In genomic region chr5:81749186-81749561, GRCh38 we compare ENCODE assay signal across 8 cellular contexts. TPM values are rescaled to one million over a fixed set of nuclear protein-coding genes. Genes with fewer than 3 reads are reported as not detected.
DNase-seq lines count a peak whose midpoint lies in the region; ATAC-seq and TF ChIP-seq lines count a peak whose summit lies in the region.

No MANE protein-coding gene starts in this region.

- no peak for ATAC-seq in WTC11
- ATAC-seq in GM21515 (IDR thresholded peaks at IDR 0.05; ENCODE audit: unreplicated experiment), result no peak

- POLR2A ChIA-PET in WTC11 (lab: Charles Lee), result interaction anchor here (5.8 kb wide), 1 partner anchor 102 kb away, joined by 110 read pairs; no protein-coding TSS in a partner anchor

- H3K4me1 ChIP-seq in smooth muscle cell (ENCODE audit: low read depth), result peaks cover 67% of the 10 kb centered on the region

- H3K9ac ChIP-seq in smooth muscle cell (ENCODE audit: low read depth), result no peak overlapping the region

- H3K9me3 Mint-ChIP-seq in WTC11, result no peaks in the 10 kb centered on the region

- 48% methylated on average over 7 of the region's 7 CpGs for WGBS in smooth muscle cell (ENCODE audit: low lambda C conversion rate)

- peaks cover 44% of the 10 kb centered on the region for H4K20me1 ChIP-seq in smooth muscle cell (ENCODE audit: low read depth)

- H3K4me1 Mint-ChIP-seq in WTC11, result peaks cover 39% of the 10 kb centered on the region

- H3K27ac ChIP-seq in smooth muscle cell (ENCODE audit: low read depth), result no peak overlapping the region

- DNase-seq in NCI-H2107 treated with DMSO at 0.1 percent for 48 hours (lab: John Stamatoyannopoulos, UW; ENCODE audit: unreplicated experiment) (peak; percentile 6), NCI-H2107 (lab: John Stamatoyannopoulos, UW) (no peak), WTC11 (ENCODE audit: low spot score) (no peak), globus pallidus (ENCODE audit: low spot score) (peak; percentile 24), smooth muscle cell (lab: John Stamatoyannopoulos, UW; ENCODE audit: unreplicated experiment) (no peak), mucosa of gallbladder (ENCODE audit: low spot score) (no peak), iPS-NIHi11 (ENCODE audit: low spot score) (no peak)

- peak overlapping the region; percentile 83 for H3K4me3 Mint-ChIP-seq in WTC11

- TF ChIP-seq CTCF in WTC11 (IDR thresholded peaks at IDR 0.05), result no peak
- TF ChIP-seq CTCF in smooth muscle cell (IDR thresholded peaks at IDR 0.05; ENCODE audit: borderline replicate concordance, insufficient read depth, poor library complexity, severe bottlenecking), result no peak

- peak overlapping the region; percentile 90 for H3K4me2 ChIP-seq in smooth muscle cell

- peak overlapping the region; percentile 75 for H3K4me3 ChIP-seq in smooth muscle cell

- no peaks in the 10 kb centered on the region for H3K27me3 ChIP-seq in smooth muscle cell (ENCODE audit: low read depth)

- peaks cover 21% of the 10 kb centered on the region for H3K27me3 Mint-ChIP-seq in WTC11 (ENCODE audit: low read depth)

- H3F3A ChIP-seq in smooth muscle cell (ENCODE audit: low read depth), result no peaks in the 10 kb centered on the region

- H3K79me2 ChIP-seq in smooth muscle cell (ENCODE audit: low read depth), result peaks cover 55% of the 10 kb centered on the region

- no peaks in the 10 kb centered on the region for H3K36me3 ChIP-seq in smooth muscle cell (ENCODE audit: low read depth)

- no peaks in the 10 kb centered on the region for H3K9me3 ChIP-seq in smooth muscle cell (replicated peaks; ENCODE audit: low read depth)

- H2AFZ ChIP-seq in smooth muscle cell (ENCODE audit: low read depth), result no peak overlapping the region

- H3K27ac Mint-ChIP-seq in WTC11, result no peak overlapping the region

- no peaks in the 10 kb centered on the region for H3K36me3 Mint-ChIP-seq in WTC11

- CTCF ChIA-PET in WTC11 (lab: Charles Lee), result interaction anchor here (0.7 to 6.6 kb wide), 4 partner anchors 89 to 242 kb away, joined by 3 to 104 read pairs (median 22); no protein-coding TSS in a partner anchor

TF ChIP-seq in WTC11, 78 proteins besides CTCF, POLR2A, EP300 and RAD21 (continues in another document):
- TF ChIP-seq TCF7 (CRISPR knock-in tag; IDR thresholded peaks at IDR 0.05; ENCODE audit: low read depth) (no peak), ZNF281 (CRISPR knock-in tag; IDR thresholded peaks at IDR 0.05) (no peak), SOX15 (CRISPR knock-in tag; IDR thresholded peaks at IDR 0.05) (no peak), ATF6 (CRISPR knock-in tag; IDR thresholded peaks at IDR 0.05) (no peak), GTF2I (CRISPR knock-in tag; conservative IDR thresholded peaks at IDR 0.05) (no peak)
- TF ChIP-seq, protein P1, sequence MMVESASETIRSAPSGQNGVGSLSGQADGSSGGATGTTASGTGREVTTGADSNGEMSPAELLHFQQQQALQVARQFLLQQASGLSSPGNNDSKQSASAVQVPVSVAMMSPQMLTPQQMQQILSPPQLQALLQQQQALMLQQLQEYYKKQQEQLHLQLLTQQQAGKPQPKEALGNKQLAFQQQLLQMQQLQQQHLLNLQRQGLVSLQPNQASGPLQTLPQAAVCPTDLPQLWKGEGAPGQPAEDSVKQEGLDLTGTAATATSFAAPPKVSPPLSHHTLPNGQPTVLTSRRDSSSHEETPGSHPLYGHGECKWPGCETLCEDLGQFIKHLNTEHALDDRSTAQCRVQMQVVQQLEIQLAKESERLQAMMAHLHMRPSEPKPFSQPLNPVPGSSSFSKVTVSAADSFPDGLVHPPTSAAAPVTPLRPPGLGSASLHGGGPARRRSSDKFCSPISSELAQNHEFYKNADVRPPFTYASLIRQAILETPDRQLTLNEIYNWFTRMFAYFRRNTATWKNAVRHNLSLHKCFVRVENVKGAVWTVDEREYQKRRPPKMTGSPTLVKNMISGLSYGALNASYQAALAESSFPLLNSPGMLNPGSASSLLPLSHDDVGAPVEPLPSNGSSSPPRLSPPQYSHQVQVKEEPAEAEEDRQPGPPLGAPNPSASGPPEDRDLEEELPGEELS (CRISPR knock-in tag; IDR thresholded peaks at IDR 0.05), result no peak
- TF ChIP-seq, protein P2, sequence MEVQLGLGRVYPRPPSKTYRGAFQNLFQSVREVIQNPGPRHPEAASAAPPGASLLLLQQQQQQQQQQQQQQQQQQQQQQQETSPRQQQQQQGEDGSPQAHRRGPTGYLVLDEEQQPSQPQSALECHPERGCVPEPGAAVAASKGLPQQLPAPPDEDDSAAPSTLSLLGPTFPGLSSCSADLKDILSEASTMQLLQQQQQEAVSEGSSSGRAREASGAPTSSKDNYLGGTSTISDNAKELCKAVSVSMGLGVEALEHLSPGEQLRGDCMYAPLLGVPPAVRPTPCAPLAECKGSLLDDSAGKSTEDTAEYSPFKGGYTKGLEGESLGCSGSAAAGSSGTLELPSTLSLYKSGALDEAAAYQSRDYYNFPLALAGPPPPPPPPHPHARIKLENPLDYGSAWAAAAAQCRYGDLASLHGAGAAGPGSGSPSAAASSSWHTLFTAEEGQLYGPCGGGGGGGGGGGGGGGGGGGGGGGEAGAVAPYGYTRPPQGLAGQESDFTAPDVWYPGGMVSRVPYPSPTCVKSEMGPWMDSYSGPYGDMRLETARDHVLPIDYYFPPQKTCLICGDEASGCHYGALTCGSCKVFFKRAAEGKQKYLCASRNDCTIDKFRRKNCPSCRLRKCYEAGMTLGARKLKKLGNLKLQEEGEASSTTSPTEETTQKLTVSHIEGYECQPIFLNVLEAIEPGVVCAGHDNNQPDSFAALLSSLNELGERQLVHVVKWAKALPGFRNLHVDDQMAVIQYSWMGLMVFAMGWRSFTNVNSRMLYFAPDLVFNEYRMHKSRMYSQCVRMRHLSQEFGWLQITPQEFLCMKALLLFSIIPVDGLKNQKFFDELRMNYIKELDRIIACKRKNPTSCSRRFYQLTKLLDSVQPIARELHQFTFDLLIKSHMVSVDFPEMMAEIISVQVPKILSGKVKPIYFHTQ (CRISPR knock-in tag; IDR thresholded peaks at IDR 0.05), result no peak

RNA-seq across cellular contexts. Expression of gene SSBP2, which starts 1.7 kb away (rescaled TPM):
- total RNA-seq in WTC11 (2021), result 24.9 to 29.7 TPM (median 27.8 TPM) in 3 replicates
- 21.1 and 48.0 TPM in 2 replicates for total RNA-seq in smooth muscle cell
- polyA plus RNA-seq in smooth muscle cell, result 33.3 and 44.0 TPM in 2 replicates
- 67.5 TPM for total RNA-seq in mucosa of gallbladder

Comparison
In these comparisons a context has a peak if more than half of its experiments do, and no peak if none do; other contexts are left out.
1. DNase-seq: peak in NCI-H2107 treated with DMSO at 0.1 percent for 48 hours (single experiment) and globus pallidus (single experiment); none in NCI-H2107 (single experiment), WTC11 (single experiment), smooth muscle cell (single experiment), mucosa of gallbladder (single experiment) and iPS-NIHi11 (single experiment).